In the genomic region with DNA sequence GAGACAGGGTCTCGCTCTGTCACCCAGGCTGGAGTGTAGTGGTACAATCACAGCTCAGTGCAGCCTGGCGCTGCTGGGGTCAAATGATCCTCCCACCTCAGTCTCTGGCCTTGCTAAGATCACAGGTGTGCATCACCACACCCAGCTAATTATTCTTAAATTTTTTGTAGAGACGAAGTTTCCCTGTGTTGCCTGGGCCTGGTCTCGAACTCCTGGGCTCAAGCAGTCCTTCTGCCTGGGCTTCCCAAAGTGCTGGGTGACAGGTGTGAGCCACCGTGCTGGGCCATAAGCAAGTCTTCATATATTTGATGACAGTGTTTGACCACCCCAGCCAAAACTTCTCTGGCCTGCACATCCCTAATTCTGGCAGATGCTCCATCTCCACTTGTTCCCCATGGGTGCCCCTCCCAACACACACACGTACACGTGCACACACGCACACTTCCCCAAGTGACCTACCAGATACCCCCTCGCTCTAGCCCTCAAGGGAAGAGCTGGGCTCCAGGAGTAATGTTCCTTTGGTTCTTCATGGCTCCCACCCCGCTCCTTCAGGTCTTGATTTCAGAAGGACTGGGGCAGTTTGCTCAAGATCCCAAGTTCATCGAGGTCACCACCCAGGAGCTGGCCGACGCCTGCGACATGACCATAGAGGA, we compare ENCODE assay signal across 10 cellular contexts.
A peak's percentile ranks its signal among the peaks of the same experiment; 100 is the strongest.
DNase-seq lines count a peak whose midpoint lies in the region; ATAC-seq, FAIRE-seq and TF ChIP-seq lines count a peak whose summit lies in the region.
"Had no signal": no experiment of that assay in that cellular context is flagged by ENCODE, and none has a peak within 500 bp of the region (broad histone marks: within the 10 kb centered on the region; RNA-seq: fewer than 3 reads in every experiment).

No MANE protein-coding gene starts in this region.

- H3K27ac Mint-ChIP-seq in nephron, result no peak overlapping the region

- H3K9me3 Mint-ChIP-seq in nephron, result no peaks in the 10 kb centered on the region

- H3K4me3 ChIP-seq in BLaER1 (no peak overlapping the region), HUES48 (ENCODE audit: low read depth, low read length) (peak overlapping the region; percentile 74), coronary artery (peak overlapping the region; percentile 61)

- TF ChIP-seq CTCF in coronary artery (IDR thresholded peaks at IDR 0.05), result no peak
- TF ChIP-seq CTCF in nephron (IDR thresholded peaks at IDR 0.05; ENCODE audit: unreplicated experiment in 3 of 3), result no peak

- H3K4me3 Mint-ChIP-seq in nephron, result peak overlapping the region; percentile 81 to 89 (median 89)

- DNase-seq in coronary artery (ENCODE audit: low spot score) (no peak), RCC 7860 (ENCODE audit: low spot score) (no peak), NCI-H128 (lab: John Stamatoyannopoulos, UW; ENCODE audit: unreplicated experiment) (no peak), left colon (no peak)
- DNase-seq: anterior cingulate cortex, NCI-H187 treated with DMSO at 0.1 percent for 48 hours had no signal

- H3K27ac ChIP-seq in BLaER1 (no peak overlapping the region), HUES48 (ENCODE audit: low read depth, low read length) (no peak overlapping the region), coronary artery (no peak overlapping the region)

- H3K4me1 ChIP-seq in BLaER1 (peaks cover 51% of the 10 kb centered on the region), HUES48 (ENCODE audit: control insufficient read depth, insufficient read depth, low read length) (peaks cover 7% of the 10 kb centered on the region; the same call in 1 of the 2 replicates)

- no peaks in the 10 kb centered on the region for H3K9me3 ChIP-seq in BLaER1
- H3K9me3 ChIP-seq in HUES48 (ENCODE audit: control insufficient read depth, insufficient read depth, low read length), result no peaks in the 10 kb centered on the region

- H3K36me3 ChIP-seq in BLaER1 (no peaks in the 10 kb centered on the region), HUES48 (ENCODE audit: control insufficient read depth, insufficient read depth, low read length) (no peaks in the 10 kb centered on the region)

- intact Hi-C loops in left colon (cut with DNase I, micrococcal nuclease), result no loop called here

- peaks cover 41% of the 10 kb centered on the region for H3K27me3 Mint-ChIP-seq in nephron (ENCODE audit: low read depth)

- H3K27me3 ChIP-seq in BLaER1, result peaks cover 76% of the 10 kb centered on the region
- peaks cover 13% of the 10 kb centered on the region for H3K27me3 ChIP-seq in HUES48 (ENCODE audit: control insufficient read depth, insufficient read depth, low read length)

- ATAC-seq in GM19351 (IDR thresholded peaks at IDR 0.05; ENCODE audit: unreplicated experiment) (no peak), left colon (no peak)

- H3K36me3 Mint-ChIP-seq in nephron (ENCODE audit: low read depth), result no peaks in the 10 kb centered on the region

- H4K20me1 ChIP-seq in BLaER1, result peaks cover 42% of the 10 kb centered on the region

- peaks cover 14% of the 10 kb centered on the region for H3K4me1 Mint-ChIP-seq in nephron

- no peak for FAIRE-seq in RCC 7860 (lab: Jason Lieb, UNC)

- no peak overlapping the region for H3K9ac ChIP-seq in BLaER1
- 0 out of 2 replicates have a peak overlapping the region, but pooled peaks have one; percentile 19 for H3K9ac ChIP-seq in HUES48 (ENCODE audit: low read depth, low read length)

- H3K4me2 ChIP-seq in BLaER1, result peak overlapping the region; percentile 96
